8 cellular contexts compared by ENCODE assay signal in the genomic region with DNA sequence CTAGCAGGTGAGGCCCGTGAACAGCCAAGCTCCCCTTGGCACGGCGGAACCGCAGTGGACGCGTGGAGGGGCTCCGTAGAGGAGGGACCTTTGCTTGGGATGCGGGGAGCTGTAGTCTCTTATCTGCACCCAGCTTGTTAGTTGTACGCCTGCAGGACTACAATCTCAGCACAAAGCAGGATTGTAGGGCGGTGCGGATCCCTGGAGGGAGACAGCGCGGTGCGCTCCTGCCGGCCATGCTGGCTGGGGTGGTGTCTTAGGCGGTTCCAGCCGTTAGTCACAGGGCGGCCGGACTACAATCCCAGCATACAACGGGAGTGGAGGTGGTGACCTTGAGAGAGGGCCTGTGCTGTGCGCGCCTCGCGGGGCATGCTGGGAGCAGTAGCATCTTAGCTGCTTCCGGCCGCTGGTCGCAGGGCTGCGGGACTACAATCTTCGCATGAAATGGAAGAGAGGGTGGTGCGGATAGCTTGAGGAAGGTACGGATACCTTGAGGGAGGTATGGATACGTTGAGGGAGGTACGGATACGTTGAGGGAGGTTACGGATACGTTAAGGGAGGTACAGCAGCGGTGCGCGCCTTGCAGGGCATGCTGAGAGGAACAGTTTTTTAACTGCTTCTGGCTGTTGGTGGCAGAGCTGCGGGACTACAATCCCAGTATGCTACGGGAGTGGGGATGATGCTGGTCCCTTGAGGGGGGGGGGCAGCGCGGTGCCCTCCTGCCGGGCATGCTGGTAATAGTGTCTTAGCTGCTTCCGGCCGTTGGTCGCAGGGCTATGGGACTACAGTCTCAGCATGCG.
DNase-seq lines count a peak whose midpoint lies in the region; ATAC-seq and TF ChIP-seq lines count a peak whose summit lies in the region.

No MANE protein-coding gene starts in this region.

- H3K36me3 Mint-ChIP-seq in activated T-helper 17 cell treated with anti-CD3 and anti-CD28 coated beads, Interleukin-2, amount 50 U/mL, for 72 hours (ENCODE audit: low read depth): peaks cover 32% of the 10 kb centered on the region
- peaks cover 1 to 14% (median 6%) of the 10 kb centered on the region in 3 donors for H3K36me3 Mint-ChIP-seq in naive thymus-derived CD8-positive, alpha-beta T cell
- peaks cover 16 to 25% of the 10 kb centered on the region in 2 donors for H3K36me3 Mint-ChIP-seq in stimulated activated naive B cell treated with anti-CD40 and anti-IgM and Interleukin-4, amounts not matched to agents 10 μg/mL and 1 μg/mL and 100 μg/mL, for 72 hours

- H3K27me3 ChIP-seq in DND-41 (ENCODE audit: insufficient read depth, low read length, poor library complexity): no peaks in the 10 kb centered on the region

- peak; percentile 94 for DNase-seq in DND-41
- peak; percentile 95 for DNase-seq in RKO (ENCODE audit: low spot score)
- peak; percentile 93 for DNase-seq in fibroblast of mammary gland (ENCODE audit: low read depth)
- DNase-seq in naive thymus-derived CD8-positive, alpha-beta T cell: peak; percentile 80 to 95 (median 90)
- DNase-seq in stimulated activated naive B cell treated with anti-CD40 and anti-IgM and Interleukin-4, amounts not matched to agents 10 μg/mL and 1 μg/mL and 100 μg/mL, for 72 hours: peak; percentile 89

- peak overlapping the region; percentile 85 for H2AFZ ChIP-seq in DND-41 (ENCODE audit: low read depth, low read length)

- peaks cover 43% of the 10 kb centered on the region for H3K4me1 ChIP-seq in DND-41 (ENCODE audit: insufficient read depth, low read length)

- POLR2A ChIA-PET in naive thymus-derived CD8-positive, alpha-beta T cell (lab: Charles Lee): interaction anchor here (0.7 to 1.5 kb wide), 2 partner anchors 13 to 1812 kb away, joined by 3 to 8 read pairs; a partner anchor contains a TSS

- H3K27me3 Mint-ChIP-seq in activated T-helper 17 cell treated with anti-CD3 and anti-CD28 coated beads, Interleukin-2, amount 50 U/mL, for 72 hours: no peaks in the 10 kb centered on the region
- no peaks in the 10 kb centered on the region for H3K27me3 Mint-ChIP-seq in naive thymus-derived CD8-positive, alpha-beta T cell
- H3K27me3 Mint-ChIP-seq in stimulated activated naive B cell treated with anti-CD40 and anti-IgM and Interleukin-4, amounts not matched to agents 10 μg/mL and 1 μg/mL and 100 μg/mL, for 72 hours: no peaks in the 10 kb centered on the region

- H3K4me3 Mint-ChIP-seq in activated T-helper 17 cell treated with anti-CD3 and anti-CD28 coated beads, Interleukin-2, amount 50 U/mL, for 72 hours: peak overlapping the region; percentile 86
- peak overlapping the region; percentile 87 to 99 (median 97) for H3K4me3 Mint-ChIP-seq in naive thymus-derived CD8-positive, alpha-beta T cell
- peak overlapping the region; percentile 88 to 97 for H3K4me3 Mint-ChIP-seq in stimulated activated naive B cell treated with anti-CD40 and anti-IgM and Interleukin-4, amounts not matched to agents 10 μg/mL and 1 μg/mL and 100 μg/mL, for 72 hours

- H4K20me1 ChIP-seq in DND-41 (ENCODE audit: insufficient read depth, low read length): peaks cover 19% of the 10 kb centered on the region

- peak overlapping the region; percentile 76 for H3K4me2 ChIP-seq in DND-41 (ENCODE audit: insufficient read depth, low read length)

- H3K9ac ChIP-seq in DND-41 (ENCODE audit: low read depth, low read length): peak overlapping the region; percentile 68

- H3K36me3 ChIP-seq in DND-41 (ENCODE audit: insufficient read depth, low read length): peaks cover 24% of the 10 kb centered on the region
- peaks cover 19% of the 10 kb centered on the region for H3K36me3 ChIP-seq in KOPT-K1 (ENCODE audit: insufficient read depth, low read length)

- H3K27ac Mint-ChIP-seq in activated T-helper 17 cell treated with anti-CD3 and anti-CD28 coated beads, Interleukin-2, amount 50 U/mL, for 72 hours: peak overlapping the region; percentile 88
- H3K27ac Mint-ChIP-seq in naive thymus-derived CD8-positive, alpha-beta T cell: peak overlapping the region; percentile 83 to 97 (median 94)
- H3K27ac Mint-ChIP-seq in stimulated activated naive B cell treated with anti-CD40 and anti-IgM and Interleukin-4, amounts not matched to agents 10 μg/mL and 1 μg/mL and 100 μg/mL, for 72 hours: peak overlapping the region; percentile 95

- H3K27ac ChIP-seq in DND-41 (ENCODE audit: low read length) (peak overlapping the region; percentile 90), KOPT-K1 (ENCODE audit: low read depth, low read length, poor library complexity, severe bottlenecking) (peak overlapping the region; percentile 72)

- H3K9me3 ChIP-seq in DND-41 (ENCODE audit: insufficient read depth, low read length, severe bottlenecking) (no peaks in the 10 kb centered on the region), KOPT-K1 (ENCODE audit: insufficient read depth, low read length, poor library complexity, severe bottlenecking) (no peaks in the 10 kb centered on the region)

- peaks cover 76% of the 10 kb centered on the region for H3K79me2 ChIP-seq in DND-41 (ENCODE audit: insufficient read depth, low read length)

- no peak for TF ChIP-seq CTCF in DND-41 (IDR thresholded peaks at IDR 0.05; ENCODE audit: borderline replicate concordance, extremely low read depth, low read length, poor library complexity, severe bottlenecking)
- TF ChIP-seq CTCF in fibroblast of mammary gland (conservative IDR thresholded peaks at IDR 0.05; ENCODE audit: control insufficient read depth, insufficient read depth, low read depth, low read length): no peak

- peak overlapping the region; percentile 60 to 68 for H3K4me3 ChIP-seq in DND-41 (ENCODE audit: low read depth in 1 of 2, low read length in 2 of 2)
- H3K4me3 ChIP-seq in fibroblast of mammary gland (ENCODE audit: control insufficient read depth, low read depth, low read length): peak overlapping the region; percentile 97

- no peaks in the 10 kb centered on the region for H3K9me3 Mint-ChIP-seq in activated T-helper 17 cell treated with anti-CD3 and anti-CD28 coated beads, Interleukin-2, amount 50 U/mL, for 72 hours
- H3K9me3 Mint-ChIP-seq in naive thymus-derived CD8-positive, alpha-beta T cell: no peaks in the 10 kb centered on the region
- no peaks in the 10 kb centered on the region for H3K9me3 Mint-ChIP-seq in stimulated activated naive B cell treated with anti-CD40 and anti-IgM and Interleukin-4, amounts not matched to agents 10 μg/mL and 1 μg/mL and 100 μg/mL, for 72 hours

- ATAC-seq in DND-41 (ENCODE audit: insufficient read depth, low read depth) (peak; percentile 92), GM21825 (IDR thresholded peaks at IDR 0.05; ENCODE audit: unreplicated experiment) (peak; percentile 89)
- peak; percentile 96 for ATAC-seq in activated T-helper 17 cell treated with anti-CD3 and anti-CD28 coated beads, Interleukin-2, amount 50 U/mL, for 72 hours (replicated peaks)
- peak; percentile 93 to 94 for ATAC-seq in naive thymus-derived CD8-positive, alpha-beta T cell
- peak; percentile 94 for ATAC-seq in stimulated activated naive B cell treated with anti-CD40 and anti-IgM and Interleukin-4, amounts not matched to agents 10 μg/mL and 1 μg/mL and 100 μg/mL, for 72 hours (replicated peaks)

- H3K4me1 Mint-ChIP-seq in activated T-helper 17 cell treated with anti-CD3 and anti-CD28 coated beads, Interleukin-2, amount 50 U/mL, for 72 hours: no peaks in the 10 kb centered on the region
- peaks cover 10 to 38% (median 28%) of the 10 kb centered on the region in 4 donors for H3K4me1 Mint-ChIP-seq in naive thymus-derived CD8-positive, alpha-beta T cell
- H3K4me1 Mint-ChIP-seq in stimulated activated naive B cell treated with anti-CD40 and anti-IgM and Interleukin-4, amounts not matched to agents 10 μg/mL and 1 μg/mL and 100 μg/mL, for 72 hours: peaks cover 7 to 38% of the 10 kb centered on the region in 2 donors

Comparison
In these comparisons a context has a peak if more than half of its experiments do, and no peak if none do; other contexts are left out.
1. Peak in every context shown above with its lines: DNase-seq, ATAC-seq, H3K4me3 ChIP-seq and H3K27ac ChIP-seq.